8 cellular contexts compared by ENCODE assay signal in the genomic region with DNA sequence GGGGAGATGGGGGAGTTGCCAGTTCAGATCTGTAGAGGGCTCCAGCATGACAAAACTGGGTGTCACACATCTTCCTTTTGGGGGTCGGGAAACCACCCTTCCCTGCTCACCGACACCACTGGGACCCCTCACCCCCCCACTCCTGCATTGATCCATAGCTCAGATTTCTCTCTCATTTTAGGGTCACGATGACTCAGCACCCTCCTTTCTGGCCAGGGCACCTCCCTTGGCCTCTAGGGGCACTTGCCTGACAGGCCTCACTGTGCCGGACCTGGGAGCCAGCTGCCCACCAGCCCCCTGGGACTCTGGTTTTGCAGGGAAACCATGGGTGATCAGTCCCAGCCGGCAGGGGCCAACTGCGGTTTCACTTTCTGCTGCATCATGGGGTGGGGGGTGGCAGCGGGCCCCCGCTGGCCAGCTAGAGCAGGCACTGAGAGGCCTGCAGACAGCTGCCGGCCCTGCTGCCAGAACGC.
DNase-seq lines count a peak whose midpoint lies in the region; ATAC-seq, FAIRE-seq and TF ChIP-seq lines count a peak whose summit lies in the region.

No MANE protein-coding gene starts in this region.

- FAIRE-seq in urothelium cell line (lab: Jason Lieb, UNC): no peak

- peak overlapping the region; percentile 33 for H3K27ac Mint-ChIP-seq in activated naive CD4-positive, alpha-beta T cell treated with anti-CD3 and anti-CD28 coated beads, Interleukin-2, amount 10 ng/mL, durations not matched to agents 7 days and 5 days
- H3K27ac Mint-ChIP-seq in activated naive CD4-positive, alpha-beta T cell treated with anti-CD3 and anti-CD28 coated beads for 36 hours: no peak overlapping the region
- H3K27ac Mint-ChIP-seq in MCF 10A (ENCODE audit: low read depth, unreplicated experiment): peak overlapping the region; percentile 94

- no TSS peak for BruUV-seq in MCF 10A (replicated peaks; lab: Mats Ljungman, UMichigan)

- no peaks in the 10 kb centered on the region for H3K9me3 Mint-ChIP-seq in activated naive CD4-positive, alpha-beta T cell treated with anti-CD3 and anti-CD28 coated beads, Interleukin-2, amount 10 ng/mL, durations not matched to agents 7 days and 5 days
- no peaks in the 10 kb centered on the region for H3K9me3 Mint-ChIP-seq in activated naive CD4-positive, alpha-beta T cell treated with anti-CD3 and anti-CD28 coated beads for 36 hours
- no peaks in the 10 kb centered on the region for H3K9me3 Mint-ChIP-seq in MCF 10A (ENCODE audit: unreplicated experiment)

- POLR2A ChIA-PET in MCF 10A (lab: Yijun Ruan, JAX): interaction anchor here (0.6 to 1.4 kb wide), 3 partner anchors 10 to 216 kb away, joined by 3 to 8 read pairs (median 3); no protein-coding TSS in a partner anchor

- no peak overlapping the region for H3K4me3 Mint-ChIP-seq in activated naive CD4-positive, alpha-beta T cell treated with anti-CD3 and anti-CD28 coated beads, Interleukin-2, amount 10 ng/mL, durations not matched to agents 7 days and 5 days
- H3K4me3 Mint-ChIP-seq in activated naive CD4-positive, alpha-beta T cell treated with anti-CD3 and anti-CD28 coated beads for 36 hours: no peak overlapping the region
- H3K4me3 Mint-ChIP-seq in MCF 10A (ENCODE audit: unreplicated experiment): peak overlapping the region; percentile 58

- no peak for TF ChIP-seq CTCF in MCF 10A (IDR thresholded peaks at IDR 0.05; ENCODE audit: unreplicated experiment)

- no peaks in the 10 kb centered on the region for H3K36me3 Mint-ChIP-seq in activated naive CD4-positive, alpha-beta T cell treated with anti-CD3 and anti-CD28 coated beads, Interleukin-2, amount 10 ng/mL, durations not matched to agents 7 days and 5 days
- H3K36me3 Mint-ChIP-seq in activated naive CD4-positive, alpha-beta T cell treated with anti-CD3 and anti-CD28 coated beads for 36 hours (ENCODE audit: low read depth): no peaks in the 10 kb centered on the region
- H3K36me3 Mint-ChIP-seq in MCF 10A (ENCODE audit: insufficient read depth, unreplicated experiment): peaks cover 28% of the 10 kb centered on the region

- CTCF ChIA-PET in activated naive CD4-positive, alpha-beta T cell treated with anti-CD3 and anti-CD28 coated beads, Interleukin-2, amount 10 ng/mL, durations not matched to agents 7 days and 5 days (lab: Charles Lee): interaction anchor here (1.1 kb wide), 2 partner anchors 16 to 217 kb away, joined by 3 read pairs; no protein-coding TSS in a partner anchor
- CTCF ChIA-PET in activated naive CD4-positive, alpha-beta T cell treated with anti-CD3 and anti-CD28 coated beads for 36 hours (lab: Charles Lee): no interaction called here
- CTCF ChIA-PET in MCF 10A (lab: Yijun Ruan, JAX): interaction anchor here (0.7 to 2.3 kb wide), 4 partner anchors 10 to 1336 kb away, joined by 3 to 10 read pairs (median 4); no protein-coding TSS in a partner anchor

- intact Hi-C loops in activated naive CD4-positive, alpha-beta T cell treated with anti-CD3 and anti-CD28 coated beads for 36 hours (cut with micrococcal nuclease): no loop called here
- intact Hi-C loops in MCF 10A (cut with micrococcal nuclease): no loop called here

- peaks cover 6% of the 10 kb centered on the region for H3K27me3 Mint-ChIP-seq in activated naive CD4-positive, alpha-beta T cell treated with anti-CD3 and anti-CD28 coated beads, Interleukin-2, amount 10 ng/mL, durations not matched to agents 7 days and 5 days
- no peaks in the 10 kb centered on the region for H3K27me3 Mint-ChIP-seq in activated naive CD4-positive, alpha-beta T cell treated with anti-CD3 and anti-CD28 coated beads for 36 hours (ENCODE audit: low read depth)
- H3K27me3 Mint-ChIP-seq in MCF 10A (ENCODE audit: insufficient read depth, unreplicated experiment): no peaks in the 10 kb centered on the region

- H3K4me1 Mint-ChIP-seq in activated naive CD4-positive, alpha-beta T cell treated with anti-CD3 and anti-CD28 coated beads, Interleukin-2, amount 10 ng/mL, durations not matched to agents 7 days and 5 days: peaks cover 40% of the 10 kb centered on the region
- H3K4me1 Mint-ChIP-seq in activated naive CD4-positive, alpha-beta T cell treated with anti-CD3 and anti-CD28 coated beads for 36 hours (ENCODE audit: low read depth): peaks cover 47% of the 10 kb centered on the region
- peaks cover 53% of the 10 kb centered on the region for H3K4me1 Mint-ChIP-seq in MCF 10A (ENCODE audit: insufficient read depth, unreplicated experiment)

- H3K4me3 ChIP-seq in skin epidermis: no peak overlapping the region

- DNase-seq in activated naive CD4-positive, alpha-beta T cell treated with anti-CD3 and anti-CD28 coated beads, Interleukin-2, amount 10 ng/mL, durations not matched to agents 7 days and 5 days: no peak
- no peak for DNase-seq in activated naive CD4-positive, alpha-beta T cell treated with anti-CD3 and anti-CD28 coated beads for 36 hours
- DNase-seq in MCF 10A (ENCODE audit: unreplicated experiment): no peak
- no peak for DNase-seq in urothelium cell line (ENCODE audit: low spot score)
- no peak for DNase-seq in SKM-1 treated with dmso at 0.1 percent for 144 hours (lab: John Stamatoyannopoulos, UW; ENCODE audit: unreplicated experiment)
- DNase-seq in SHP77 treated with DMSO at 0.1 percent for 48 hours (lab: John Stamatoyannopoulos, UW): no peak

- ATAC-seq in HG03175 (IDR thresholded peaks at IDR 0.05; ENCODE audit: unreplicated experiment): peak; percentile 67

- H3K27ac ChIP-seq in skin epidermis: peak overlapping the region in 16 of 21 experiments; percentile 7 to 82 (median 56)
